Comparison of ENCODE assay signal across 9 cellular contexts in genomic region chr10:104297697-104298660, GRCh38. TPM values are rescaled to one million over a fixed set of nuclear protein-coding genes. Genes with fewer than 3 reads are reported as not detected.
DNase-seq lines count a peak whose midpoint lies in the region; ATAC-seq and TF ChIP-seq lines count a peak whose summit lies in the region.
"Had no signal": no experiment of that assay in that cellular context is flagged by ENCODE, and none has a peak within 500 bp of the region (broad histone marks: within the 10 kb centered on the region; RNA-seq: fewer than 3 reads in every experiment).

No MANE protein-coding gene starts in this region.

- H3K27ac ChIP-seq in right lobe of liver (peak overlapping the region; percentile 59 to 83 (median 83)), caudate nucleus (ENCODE audit: low read depth, low read length) (no peak overlapping the region)

- TF ChIP-seq POLR2A in right lobe of liver (IDR thresholded peaks at IDR 0.05), result no peak

- H3K9me3 ChIP-seq in adipocyte (ENCODE audit: control insufficient read depth, low read length) (no peaks in the 10 kb centered on the region), right lobe of liver (no peaks in the 10 kb centered on the region)

- H3K27me3 Mint-ChIP-seq in Calu3 (ENCODE audit: unreplicated experiment) (no peaks in the 10 kb centered on the region), HFFc6 (ENCODE audit: insufficient read depth) (no peaks in the 10 kb centered on the region; the same call in 1 of the 2 replicates)

- H3K36me3 ChIP-seq in adipocyte (ENCODE audit: control insufficient read depth, insufficient read depth, low read length, severe bottlenecking) (no peaks in the 10 kb centered on the region), right lobe of liver (no peaks in the 10 kb centered on the region)

- H3K4me3 Mint-ChIP-seq in Calu3 (ENCODE audit: low read depth, unreplicated experiment) (no peak overlapping the region), HFFc6 (peak overlapping the region; percentile 49; the same call in 1 of the 2 replicates)
- H3K4me3 Mint-ChIP-seq: naive B cell had no signal

- WGBS in right lobe of liver (ENCODE audit: insufficient coverage, low coverage, low lambda C conversion rate, missing lambda C conversion rate), result 56% methylated on average over 10 of the region's 17 CpGs

- BruUV-seq in Calu3 (replicated peaks; lab: Mats Ljungman, UMichigan), result no TSS peak

- peak; percentile 13 for DNase-seq in Calu3
- DNase-seq in HFFc6, result peak; percentile 39
- DNase-seq in adipocyte (ENCODE audit: low read depth), result peak; percentile 42
- DNase-seq in right lobe of liver, result no peak
- DNase-seq in caudate nucleus (lab: John Stamatoyannopoulos, UW), result no peak
- no peak for DNase-seq in activated gamma-delta T cell treated with Interleukin-2 at 50 U/mL for 16 hours
- DNase-seq in putamen (ENCODE audit: low spot score), result no peak
- DNase-seq: naive B cell had no signal

- ATAC-seq in right lobe of liver, result no peak
- no peak for ATAC-seq in GM21528 (IDR thresholded peaks at IDR 0.05; ENCODE audit: low FRiP score, unreplicated experiment)

- H3K4me1 ChIP-seq in adipocyte (ENCODE audit: control insufficient read depth, insufficient read depth, low read length) (peaks cover 20% of the 10 kb centered on the region), right lobe of liver (peaks cover 0 to 9% (median 0%) of the 10 kb centered on the region in 4 donors)

- H3K4me3 ChIP-seq in adipocyte (ENCODE audit: low read length), result no peak overlapping the region
- no peak overlapping the region for H3K4me3 ChIP-seq in right lobe of liver

- H3K27me3 ChIP-seq in adipocyte (replicated peaks; ENCODE audit: control insufficient read depth, insufficient read depth, low read length), result no peaks in the 10 kb centered on the region
- no peaks in the 10 kb centered on the region for H3K27me3 ChIP-seq in right lobe of liver

- H3K27ac Mint-ChIP-seq in Calu3 (ENCODE audit: unreplicated experiment) (no peak overlapping the region), HFFc6 (peak overlapping the region; percentile 98)
- H3K27ac Mint-ChIP-seq: naive B cell had no signal

- CTCF ChIA-PET in Calu3 (lab: Charles Lee), result no interaction called here

- H3K9ac ChIP-seq in adipocyte (ENCODE audit: low read length), result no peak overlapping the region

- TF ChIP-seq CTCF in Calu3 (IDR thresholded peaks at IDR 0.05; ENCODE audit: unreplicated experiment) (no peak), HFFc6 (IDR thresholded peaks at IDR 0.05) (peak; percentile 84), right lobe of liver (IDR thresholded peaks at IDR 0.05) (peak in 3 of 4 donors; percentile 13 to 19 (median 16))

- intact Hi-C loops in Calu3 (cut with micrococcal nuclease; ENCODE audit: unreplicated experiment), result no loop called here
- intact Hi-C loops in right lobe of liver (cut with DNase I), result no loop called here

- H3K36me3 Mint-ChIP-seq in Calu3 (ENCODE audit: insufficient read depth, unreplicated experiment) (no peaks in the 10 kb centered on the region), HFFc6 (ENCODE audit: low read depth) (peaks cover 14% of the 10 kb centered on the region)
- H3K36me3 Mint-ChIP-seq: naive B cell had no signal

- H3K9me3 Mint-ChIP-seq in Calu3 (ENCODE audit: low read depth, unreplicated experiment), result peaks cover under 1% of the 10 kb centered on the region
- peaks cover 10% of the 10 kb centered on the region for H3K9me3 Mint-ChIP-seq in HFFc6
- H3K9me3 Mint-ChIP-seq: naive B cell had no signal

- H3K4me1 Mint-ChIP-seq in Calu3 (ENCODE audit: low read depth, unreplicated experiment) (no peaks in the 10 kb centered on the region), HFFc6 (ENCODE audit: low read depth) (peaks cover 93% of the 10 kb centered on the region)

RNA-seq across cellular contexts. Expression of gene GSTO2, which starts 29.0 kb away (rescaled TPM):
- 25.7 and 26.7 TPM in 2 replicates for total RNA-seq in Calu3 (2022)
- 10 to 100 TPM in 4 of 6 experiments, 1 to 10 TPM in 2; 2.5 to 15.0 (median 12.3) TPM for total RNA-seq in HFFc6 (2021; fragmentation: NEBNext Ultra II Directional; extraction: Animal tissue kit (Norgen Biotek cat#: 25700))
- total RNA-seq in right lobe of liver, result 1 to 10 TPM; 1.4 to 5.3 (median 2.8) TPM

RNA-seq across cellular contexts. Expression of gene ITPRIP, which starts 40.3 kb away (rescaled TPM):
- total RNA-seq in Calu3 (2022) (1.5 and 1.7 TPM in 2 replicates), right lobe of liver (1 to 10 TPM; 2.9 to 9.7 (median 7.7) TPM)
- total RNA-seq in HFFc6 (2021; fragmentation: NEBNext Ultra II Directional; extraction: Animal tissue kit (Norgen Biotek cat#: 25700)), result 10 to 100 TPM; 23.9 to 34.7 (median 29.7) TPM

RNA-seq across cellular contexts. Expression of gene GSTO1, which starts 43.3 kb away (rescaled TPM):
- 59.2 and 61.5 TPM in 2 replicates for total RNA-seq in Calu3 (2022)
- 100 to 1,000 TPM; 213 to 242 (median 224) TPM for total RNA-seq in HFFc6 (2021; fragmentation: NEBNext Ultra II Directional; extraction: Animal tissue kit (Norgen Biotek cat#: 25700))
- 100 to 1,000 TPM; 205 to 273 (median 240) TPM for total RNA-seq in right lobe of liver

RNA-seq across cellular contexts. Expression of gene CFAP58, which starts 55.7 kb away (rescaled TPM):
- total RNA-seq in Calu3 (2022) (not detected in 2 replicates), right lobe of liver (1 to 10 TPM in 1 of 6 experiments, under 1 TPM in 3, not detected in 2; 0.10 to 2.9 (median 0.15) TPM)
- total RNA-seq in HFFc6 (2021; fragmentation: NEBNext Ultra II Directional; extraction: Animal tissue kit (Norgen Biotek cat#: 25700)), result 1 to 10 TPM in 1 of 6 experiments, under 1 TPM in 5; 0.35 to 1.1 (median 0.41) TPM

Comparison
In these comparisons a context has a peak if more than half of its experiments do, and no peak if none do; other contexts are left out.
1. DNase-seq: peak in Calu3 (single experiment), HFFc6 (single experiment) and adipocyte (single experiment); none in right lobe of liver (0 of 3), caudate nucleus (0 of 61), activated gamma-delta T cell treated with Interleukin-2 at 50 U/mL for 16 hours (single experiment) and putamen (single experiment).